ENCODE assay signal across 19 cellular contexts in genomic region chr1:109650609-109651008, GRCh38. TPM values are rescaled to one million over a fixed set of nuclear protein-coding genes. Genes with fewer than 3 reads are reported as not detected.
DNase-seq lines count a peak whose midpoint lies in the region; ATAC-seq and TF ChIP-seq lines count a peak whose summit lies in the region.
"Had no signal": no experiment of that assay in that cellular context is flagged by ENCODE, and none has a peak within 500 bp of the region (broad histone marks: within the 10 kb centered on the region; RNA-seq: fewer than 3 reads in every experiment).

No MANE protein-coding gene starts in this region.

- H3K27ac ChIP-seq in mammary epithelial cell (ENCODE audit: insufficient read depth, low read depth, low read length) (no peak overlapping the region), SK-N-SH (ENCODE audit: low read depth in 2 of 2, low read length in 1 of 2) (0 out of 4 replicates have a peak overlapping the region, but pooled peaks of 1 of the 2 experiments have one; percentile 22), caudate nucleus (ENCODE audit: low read depth, low read length) (no peak overlapping the region)
- H3K27ac ChIP-seq: 22Rv1; BLaER1 treated with 17β-estradiol and CSF1 and Interleukin-3, amounts not matched to agents 10 nM and 100 nM had no signal

- H3K36me3 Mint-ChIP-seq in MCF 10A (ENCODE audit: insufficient read depth, unreplicated experiment) = peaks cover 6% of the 10 kb centered on the region
- no peaks in the 10 kb centered on the region for H3K36me3 Mint-ChIP-seq in naive thymus-derived CD8-positive, alpha-beta T cell
- H3K36me3 Mint-ChIP-seq in activated naive CD4-positive, alpha-beta T cell treated with anti-CD3 and anti-CD28 coated beads, Interleukin-2, amount 10 ng/mL, durations not matched to agents 7 days and 5 days = no peaks in the 10 kb centered on the region
- H3K36me3 Mint-ChIP-seq: CD8-positive, alpha-beta memory T cell had no signal

- BruUV-seq in MCF 10A (replicated peaks; lab: Mats Ljungman, UMichigan) = no TSS peak
- BruUV-seq in mammary epithelial cell (replicated peaks; lab: Mats Ljungman, UMichigan) = no TSS peak

- DNase-seq in MCF 10A (ENCODE audit: unreplicated experiment) (peak; percentile 29), mammary epithelial cell (no peak), SK-N-SH (no peak), fibroblast of the aortic adventitia (ENCODE audit: low read depth) (peak; percentile 51), anterior cingulate cortex (lab: John Stamatoyannopoulos, UW) (no peak), caudate nucleus (lab: John Stamatoyannopoulos, UW) (no peak)
- no peak for DNase-seq in naive thymus-derived CD8-positive, alpha-beta T cell
- DNase-seq in activated naive CD4-positive, alpha-beta T cell treated with anti-CD3 and anti-CD28 coated beads, Interleukin-2, amount 10 ng/mL, durations not matched to agents 7 days and 5 days = no peak
- DNase-seq: CD8-positive, alpha-beta memory T cell; DMS79 treated with DMSO at 0.1 percent for 48 hours; GF-D8; H9; KBM-7; NCI-H1436; NCI-H2029 treated with DMSO at 0.1 percent for 48 hours; NCI-H446 treated with DMSO at 0.1 percent for 48 hours; OCI-M1 had no signal

- H3K36me3 ChIP-seq in mammary epithelial cell (ENCODE audit: insufficient read depth, low read length) (no peaks in the 10 kb centered on the region), SK-N-SH (replicated peaks in 1 of 2; ENCODE audit: control insufficient read depth in 1 of 2, insufficient read depth in 2 of 2, low read length in 1 of 2) (no peaks in the 10 kb centered on the region)
- H3K36me3 ChIP-seq: BLaER1 treated with 17β-estradiol and CSF1 and Interleukin-3, amounts not matched to agents 10 nM and 100 nM had no signal

- peaks cover 2% of the 10 kb centered on the region for H3K4me1 ChIP-seq in mammary epithelial cell (ENCODE audit: insufficient read depth, low read length)
- peaks cover 9 to 30% of the 10 kb centered on the region in 2 experiments for H3K4me1 ChIP-seq in SK-N-SH (ENCODE audit: control insufficient read depth in 1 of 2, insufficient read depth in 2 of 2, low read depth in 1 of 2, low read length in 1 of 2)

- H3K9ac ChIP-seq in mammary epithelial cell (ENCODE audit: insufficient read depth, low read length) (no peak overlapping the region), SK-N-SH (no peak overlapping the region)
- H3K9ac ChIP-seq: BLaER1 treated with 17β-estradiol and CSF1 and Interleukin-3, amounts not matched to agents 10 nM and 100 nM had no signal

- no peak overlapping the region for H2AFZ ChIP-seq in mammary epithelial cell (ENCODE audit: low read depth, low read length)
- H2AFZ ChIP-seq in SK-N-SH (ENCODE audit: low read depth) = peak overlapping the region; percentile 37; the same call in 1 of the 2 replicates

- no peak for TF ChIP-seq RAD21 in SK-N-SH (IDR thresholded peaks at IDR 0.05; ENCODE audit: low read length)

- no peak overlapping the region for H3K4me3 ChIP-seq in mammary epithelial cell (replicated peaks in 1 of 3; ENCODE audit: insufficient read depth in 1 of 3, low read depth in 2 of 3, low read length in 3 of 3)
- H3K4me3 ChIP-seq in SK-N-SH (ENCODE audit: low read depth in 2 of 2, low read length in 1 of 2) = no peak overlapping the region
- no peak overlapping the region for H3K4me3 ChIP-seq in fibroblast of the aortic adventitia (ENCODE audit: low read depth, low read length)
- H3K4me3 ChIP-seq: BLaER1 treated with 17β-estradiol and CSF1 and Interleukin-3, amounts not matched to agents 10 nM and 100 nM had no signal

- dilution Hi-C loops in mammary epithelial cell (cut with HindIII; ENCODE audit: low sequenced_read_pairs) = no loop called here

- intact Hi-C loops in MCF 10A (cut with micrococcal nuclease) (no loop called here), mammary epithelial cell (cut with micrococcal nuclease) (no loop called here)

- WGBS in mammary epithelial cell (ENCODE audit: low coverage, missing lambda C conversion rate) = 87% methylated on average over 3 of the region's 3 CpGs
- 50% methylated on average over 3 of the region's 3 CpGs for WGBS in SK-N-SH (ENCODE audit: low lambda C conversion rate)

- no peaks in the 10 kb centered on the region for H4K20me1 ChIP-seq in mammary epithelial cell (ENCODE audit: insufficient read depth, low read length)
- H4K20me1 ChIP-seq in SK-N-SH (ENCODE audit: insufficient read depth) = no peaks in the 10 kb centered on the region
- H4K20me1 ChIP-seq: BLaER1 treated with 17β-estradiol and CSF1 and Interleukin-3, amounts not matched to agents 10 nM and 100 nM had no signal

- no peaks in the 10 kb centered on the region for H3K4me1 Mint-ChIP-seq in MCF 10A (ENCODE audit: insufficient read depth, unreplicated experiment)
- peaks cover 5 to 18% (median 10%) of the 10 kb centered on the region in 4 donors for H3K4me1 Mint-ChIP-seq in naive thymus-derived CD8-positive, alpha-beta T cell
- peaks cover 11% of the 10 kb centered on the region for H3K4me1 Mint-ChIP-seq in activated naive CD4-positive, alpha-beta T cell treated with anti-CD3 and anti-CD28 coated beads, Interleukin-2, amount 10 ng/mL, durations not matched to agents 7 days and 5 days

- in situ Hi-C loops in mammary epithelial cell (cut with MboI; ENCODE audit: low sequenced_read_pairs in 2 of 2) = loop anchor here in 1 of 2 donors (5.0 to 10.0 kb wide), 3 partner anchors 54 to 332 kb away; partner anchors contain the start of gene AHCYL1

- H3K9me3 ChIP-seq in mammary epithelial cell (replicated peaks; ENCODE audit: insufficient read depth, low read length) = no peaks in the 10 kb centered on the region
- H3K9me3 ChIP-seq in SK-N-SH = no peaks in the 10 kb centered on the region

- no peaks in the 10 kb centered on the region for H3K9me2 ChIP-seq in SK-N-SH

- CTCF ChIA-PET in MCF 10A (lab: Yijun Ruan, JAX) (interaction anchor here (0.6 to 7.5 kb wide), 8 partner anchors 10 to 333 kb away, joined by 3 to 75 read pairs (median 8); partner anchors contain the start of genes AHCYL1 and GNAI3), mammary epithelial cell (lab: Charles Lee; ENCODE audit: low non-redundant PET) (interaction anchor here (0.5 to 0.7 kb wide), 2 partner anchors 16 to 409 kb away, joined by 4 to 9 read pairs; no protein-coding TSS in a partner anchor), SK-N-SH (lab: Yijun Ruan, JAX) (interaction anchor here (0.8 to 11.4 kb wide), 27 partner anchors 12 to 343 kb away, joined by 3 to 297 read pairs (median 7); partner anchors contain the start of genes AHCYL1, CYB561D1, EPS8L3 and GNAI3)
- CTCF ChIA-PET in activated naive CD4-positive, alpha-beta T cell treated with anti-CD3 and anti-CD28 coated beads, Interleukin-2, amount 10 ng/mL, durations not matched to agents 7 days and 5 days (lab: Charles Lee) = interaction anchor here (0.7 to 6.2 kb wide), 9 partner anchors 10 to 334 kb away, joined by 3 to 70 read pairs (median 7); partner anchors contain the start of gene AHCYL1

- H3K27ac Mint-ChIP-seq in MCF 10A (ENCODE audit: low read depth, unreplicated experiment) = no peak overlapping the region
- H3K27ac Mint-ChIP-seq in naive thymus-derived CD8-positive, alpha-beta T cell = no peak overlapping the region
- no peak overlapping the region for H3K27ac Mint-ChIP-seq in activated naive CD4-positive, alpha-beta T cell treated with anti-CD3 and anti-CD28 coated beads, Interleukin-2, amount 10 ng/mL, durations not matched to agents 7 days and 5 days
- H3K27ac Mint-ChIP-seq: CD8-positive, alpha-beta memory T cell; H9 had no signal

- no peak overlapping the region for H3K4me3 Mint-ChIP-seq in MCF 10A (ENCODE audit: unreplicated experiment)
- H3K4me3 Mint-ChIP-seq in naive thymus-derived CD8-positive, alpha-beta T cell = no peak overlapping the region
- no peak overlapping the region for H3K4me3 Mint-ChIP-seq in activated naive CD4-positive, alpha-beta T cell treated with anti-CD3 and anti-CD28 coated beads, Interleukin-2, amount 10 ng/mL, durations not matched to agents 7 days and 5 days
- H3K4me3 Mint-ChIP-seq: CD8-positive, alpha-beta memory T cell; H9 had no signal

- H3K9me3 Mint-ChIP-seq in MCF 10A (ENCODE audit: unreplicated experiment) = no peaks in the 10 kb centered on the region
- H3K9me3 Mint-ChIP-seq in naive thymus-derived CD8-positive, alpha-beta T cell = no peaks in the 10 kb centered on the region
- no peaks in the 10 kb centered on the region for H3K9me3 Mint-ChIP-seq in activated naive CD4-positive, alpha-beta T cell treated with anti-CD3 and anti-CD28 coated beads, Interleukin-2, amount 10 ng/mL, durations not matched to agents 7 days and 5 days
- H3K9me3 Mint-ChIP-seq: CD8-positive, alpha-beta memory T cell had no signal

- H3K79me2 ChIP-seq in mammary epithelial cell (ENCODE audit: insufficient read depth, low read length) (no peaks in the 10 kb centered on the region), SK-N-SH (ENCODE audit: insufficient read depth) (no peaks in the 10 kb centered on the region)

- TF ChIP-seq CTCF in MCF 10A (IDR thresholded peaks at IDR 0.05; ENCODE audit: unreplicated experiment) (no peak), mammary epithelial cell (conservative IDR thresholded peaks at IDR 0.05 in 1 of 2, IDR thresholded peaks at IDR 0.05 in 1 of 2; ENCODE audit: extremely low read depth in 1 of 2, insufficient read depth in 1 of 2, low read depth in 1 of 2, low read length in 2 of 2) (no peak), SK-N-SH (IDR thresholded peaks at IDR 0.05) (no peak), fibroblast of the aortic adventitia (IDR thresholded peaks at IDR 0.05; ENCODE audit: insufficient read depth, low read length) (no peak)

- H3F3A ChIP-seq in SK-N-SH (replicated peaks; ENCODE audit: insufficient read depth) = no peaks in the 10 kb centered on the region

- ATAC-seq in naive thymus-derived CD8-positive, alpha-beta T cell = no peak

- TF ChIP-seq EP300 in SK-N-SH (IDR thresholded peaks at IDR 0.05; ENCODE audit: borderline replicate concordance in 1 of 2, low read depth in 1 of 2, low read length in 1 of 2) = peak in 1 of 2 experiments; percentile 25; a peak in 1 of 4 replicates

- H3K4me2 ChIP-seq in mammary epithelial cell (ENCODE audit: insufficient read depth, low read depth, low read length) (no peak overlapping the region), SK-N-SH (peak overlapping the region; percentile 42; the same call in 1 of the 2 replicates)
- H3K4me2 ChIP-seq: BLaER1 treated with 17β-estradiol and CSF1 and Interleukin-3, amounts not matched to agents 10 nM and 100 nM had no signal

- peaks cover 35% of the 10 kb centered on the region for H3K27me3 Mint-ChIP-seq in MCF 10A (ENCODE audit: insufficient read depth, unreplicated experiment)
- H3K27me3 Mint-ChIP-seq in naive thymus-derived CD8-positive, alpha-beta T cell = peaks cover 0 to 13% (median 4%) of the 10 kb centered on the region in 5 donors
- H3K27me3 Mint-ChIP-seq in activated naive CD4-positive, alpha-beta T cell treated with anti-CD3 and anti-CD28 coated beads, Interleukin-2, amount 10 ng/mL, durations not matched to agents 7 days and 5 days = peaks cover 36% of the 10 kb centered on the region

- H3K27me3 ChIP-seq in mammary epithelial cell (ENCODE audit: insufficient read depth, low read length) (peaks cover 5% of the 10 kb centered on the region), SK-N-SH (ENCODE audit: insufficient read depth) (no peaks in the 10 kb centered on the region)
- H3K27me3 ChIP-seq: BLaER1 treated with 17β-estradiol and CSF1 and Interleukin-3, amounts not matched to agents 10 nM and 100 nM had no signal

- POLR2A ChIA-PET in MCF 10A (lab: Yijun Ruan, JAX) = interaction anchor here (0.6 to 1.6 kb wide), 5 partner anchors 102 to 329 kb away, joined by 3 to 5 read pairs (median 4); partner anchors contain the start of gene GNAI3
- POLR2A ChIA-PET in SK-N-SH (lab: Yijun Ruan, JAX) = interaction anchor here (0.7 to 4.0 kb wide), 3 partner anchors 102 to 153 kb away, joined by 3 to 21 read pairs (median 17); partner anchors contain the start of gene GNAI3
- POLR2A ChIA-PET in naive thymus-derived CD8-positive, alpha-beta T cell (lab: Charles Lee) = interaction anchor here (1.7 kb wide), 1 partner anchor 10 kb away, joined by 4 read pairs; no protein-coding TSS in a partner anchor

RNA-seq across cellular contexts. Expression of gene GSTM4, which starts 5.3 kb away (rescaled TPM):
- total RNA-seq in MCF 10A (2022) = 4.7 and 5.8 TPM in 2 replicates
- 1 to 10 TPM; 5.0 to 5.8 TPM for total RNA-seq in mammary epithelial cell
- 1.4 TPM for polyA plus RNA-seq in mammary epithelial cell
- polyA minus RNA-seq in mammary epithelial cell = 3.0 TPM
- 34.2 and 36.1 TPM in 2 replicates for polyA plus RNA-seq in SK-N-SH (2012; rRNA removed)
- 25.0 and 27.9 TPM in 2 replicates for polyA plus RNA-seq in SK-N-SH (2012; cell fraction: cytosol; rRNA removed)
- 35.2 and 36.6 TPM in 2 replicates for polyA plus RNA-seq in SK-N-SH (2012; cell fraction: nucleus; rRNA removed)
- total RNA-seq in fibroblast of the aortic adventitia (ENCODE audit: low replicate concordance) = 8.7 and 31.6 TPM in 2 replicates
- 1 to 10 TPM; 2.5 to 3.8 TPM for total RNA-seq in naive thymus-derived CD8-positive, alpha-beta T cell
- polyA plus RNA-seq in naive thymus-derived CD8-positive, alpha-beta T cell = 10 to 100 TPM in 2 of 3 donors, 1 to 10 TPM in 1; 8.6 to 17.4 (median 17.3) TPM

RNA-seq across cellular contexts. Expression of gene GSTM2, which starts 17.2 kb away (rescaled TPM):
- total RNA-seq in MCF 10A (2022) = 0.70 and 1.4 TPM in 2 replicates
- total RNA-seq in mammary epithelial cell = 1 to 10 TPM; 2.9 to 6.7 TPM
- polyA plus RNA-seq in mammary epithelial cell = 1.6 TPM
- not detected for polyA minus RNA-seq in mammary epithelial cell
- polyA plus RNA-seq in SK-N-SH (2012; rRNA removed) = 70.2 and 97.6 TPM in 2 replicates
- 23.0 and 24.2 TPM in 2 replicates for polyA plus RNA-seq in SK-N-SH (2012; cell fraction: cytosol; rRNA removed)
- 693 and 732 TPM in 2 replicates for polyA plus RNA-seq in SK-N-SH (2012; cell fraction: nucleus; rRNA removed)
- 14.1 and 27.7 TPM in 2 replicates for total RNA-seq in fibroblast of the aortic adventitia (ENCODE audit: low replicate concordance)
- total RNA-seq in naive thymus-derived CD8-positive, alpha-beta T cell = 10 to 100 TPM; 70.7 to 75.9 TPM
- polyA plus RNA-seq in naive thymus-derived CD8-positive, alpha-beta T cell = 10 to 100 TPM; 20.8 to 51.7 (median 40.7) TPM

RNA-seq across cellular contexts. Expression of gene AMPD2, which starts 31.0 kb away (rescaled TPM):
- total RNA-seq in MCF 10A (2022) (49.5 and 52.6 TPM in 2 replicates), mammary epithelial cell (10 to 100 TPM; 29.7 to 45.2 TPM), fibroblast of the aortic adventitia (ENCODE audit: low replicate concordance) (52.0 and 67.2 TPM in 2 replicates)
- polyA plus RNA-seq in mammary epithelial cell (28.3 TPM), SK-N-SH (2012; rRNA removed) (59.1 and 63.7 TPM in 2 replicates)
- polyA minus RNA-seq in mammary epithelial cell = 36.7 TPM
- polyA plus RNA-seq in SK-N-SH (2012; cell fraction: cytosol; rRNA removed) = 14.5 and 22.9 TPM in 2 replicates
- polyA plus RNA-seq in SK-N-SH (2012; cell fraction: nucleus; rRNA removed) = 359 and 387 TPM in 2 replicates
- 10 to 100 TPM; 71.1 to 76.0 TPM for total RNA-seq in naive thymus-derived CD8-positive, alpha-beta T cell
- 10 to 100 TPM; 21.9 to 33.9 (median 24.4) TPM for polyA plus RNA-seq in naive thymus-derived CD8-positive, alpha-beta T cell

RNA-seq across cellular contexts. Expression of gene GNAT2, which starts 31.2 kb away (rescaled TPM):
- not detected in 2 replicates for total RNA-seq in MCF 10A (2022)
- not detected for total RNA-seq in mammary epithelial cell
- 0.20 TPM for polyA plus RNA-seq in mammary epithelial cell
- not detected for polyA minus RNA-seq in mammary epithelial cell
- 0.16 TPM in 2 replicates for polyA plus RNA-seq in SK-N-SH (2012; rRNA removed)
- 0.14 and 0.18 TPM in 2 replicates for polyA plus RNA-seq in SK-N-SH (2012; cell fraction: cytosol; rRNA removed)
- 0.04 and 0.19 TPM in 2 replicates for polyA plus RNA-seq in SK-N-SH (2012; cell fraction: nucleus; rRNA removed)
- 0.18 TPM in 1 of 2 replicates, not detected in the other for total RNA-seq in fibroblast of the aortic adventitia (ENCODE audit: low replicate concordance)
- not detected for total RNA-seq in naive thymus-derived CD8-positive, alpha-beta T cell
- not detected for polyA plus RNA-seq in naive thymus-derived CD8-positive, alpha-beta T cell
- polyA plus RNA-seq: CD8-positive, alpha-beta memory T cell had no signal

RNA-seq across cellular contexts. Expression of gene GSTM1, which starts 37.0 kb away (rescaled TPM):
- not detected in 2 replicates for total RNA-seq in MCF 10A (2022)
- 1 to 10 TPM in 1 of 2 donors, not detected in 1; 8.2 TPM for total RNA-seq in mammary epithelial cell
- not detected for polyA plus RNA-seq in mammary epithelial cell
- not detected for polyA minus RNA-seq in mammary epithelial cell
- polyA plus RNA-seq in SK-N-SH (2012; rRNA removed) = not detected in 2 replicates
- 0.03 TPM in 2 replicates for polyA plus RNA-seq in SK-N-SH (2012; cell fraction: cytosol; rRNA removed)
- polyA plus RNA-seq in SK-N-SH (2012; cell fraction: nucleus; rRNA removed) = 0.14 and 0.17 TPM in 2 replicates
- total RNA-seq in fibroblast of the aortic adventitia (ENCODE audit: low replicate concordance) = 24.3 TPM in 1 of 2 replicates, not detected in the other
- under 1 TPM in 1 of 2 experiments, not detected in 1; 0.38 TPM for total RNA-seq in naive thymus-derived CD8-positive, alpha-beta T cell
- 10 to 100 TPM in 2 of 3 donors, not detected in 1; 54.7 to 62.0 TPM for polyA plus RNA-seq in naive thymus-derived CD8-positive, alpha-beta T cell
- total RNA-seq: CD8-positive, alpha-beta memory T cell had no signal
- polyA plus RNA-seq: CD8-positive, alpha-beta memory T cell had no signal

Comparison
In these comparisons a context has a peak if more than half of its experiments do, and no peak if none do; other contexts are left out.
1. DNase-seq: peak in MCF 10A (single experiment) and fibroblast of the aortic adventitia (single experiment); none in mammary epithelial cell (single experiment), SK-N-SH (single experiment), anterior cingulate cortex (0 of 58), naive thymus-derived CD8-positive, alpha-beta T cell (0 of 10), activated naive CD4-positive, alpha-beta T cell treated with anti-CD3 and anti-CD28 coated beads, Interleukin-2, amount 10 ng/mL, durations not matched to agents 7 days and 5 days (single experiment) and caudate nucleus (0 of 61).